In genomic region chr17:82503728-82504308, GRCh38 we compare ENCODE assay signal across 1 cellular context.
TF ChIP-seq lines count a peak whose summit lies in the region.

No MANE protein-coding gene starts in this region.

TF ChIP-seq in HepG2, 621 proteins besides CTCF, POLR2A, EP300 and RAD21 (continued from another document and continues in another):
- TF ChIP-seq ZNF142 (CRISPR knock-in tag; IDR thresholded peaks at IDR 0.05) (peak; percentile 76; the same call in 1 of the 2 replicates), MIER3 (CRISPR knock-in tag; IDR thresholded peaks at IDR 0.05; ENCODE audit: borderline replicate concordance) (0 out of 2 replicates have a peak, but pooled peaks have one; percentile 39), TRAFD1 (CRISPR knock-in tag; IDR thresholded peaks at IDR 0.05; ENCODE audit: borderline replicate concordance) (no peak), RXRA (CRISPR knock-in tag; IDR thresholded peaks at IDR 0.05) (no peak; the same call in none of the 2 replicates), ZNF720 (CRISPR knock-in tag; IDR thresholded peaks at IDR 0.05) (0 out of 2 replicates have a peak, but pooled peaks have one; percentile 78), ZNF251 (CRISPR knock-in tag; IDR thresholded peaks at IDR 0.05) (0 out of 2 replicates have a peak, but pooled peaks have one; percentile 43), ZNF382 (CRISPR knock-in tag; IDR thresholded peaks at IDR 0.05; ENCODE audit: borderline replicate concordance) (no peak), ZFP62 (CRISPR knock-in tag; IDR thresholded peaks at IDR 0.05) (no peak), PRDM4 (CRISPR knock-in tag; IDR thresholded peaks at IDR 0.05; ENCODE audit: borderline replicate concordance) (no peak), ARID2 (CRISPR knock-in tag; IDR thresholded peaks at IDR 0.05; ENCODE audit: borderline replicate concordance) (no peak; the same call in 1 of the 2 replicates), ZNF556 (CRISPR knock-in tag; IDR thresholded peaks at IDR 0.05; ENCODE audit: borderline replicate concordance) (no peak), ARNT (IDR thresholded peaks at IDR 0.05) (no peak), MBD4 (IDR thresholded peaks at IDR 0.05; ENCODE audit: borderline replicate concordance, low read length) (no peak), ZFX (CRISPR knock-in tag; IDR thresholded peaks at IDR 0.05; ENCODE audit: low read depth) (peak; percentile 71), ZNF614 (CRISPR knock-in tag; IDR thresholded peaks at IDR 0.05; ENCODE audit: borderline replicate concordance) (peak; percentile 92; the same call in 1 of the 2 replicates), CENPX (CRISPR knock-in tag; IDR thresholded peaks at IDR 0.05) (no peak), NFE2L1 (CRISPR knock-in tag; IDR thresholded peaks at IDR 0.05; ENCODE audit: borderline replicate concordance) (no peak), KLF11 (CRISPR knock-in tag; IDR thresholded peaks at IDR 0.05) (peak; percentile 62; the same call in 1 of the 2 replicates), ZNF331 (CRISPR knock-in tag; IDR thresholded peaks at IDR 0.05) (peak; percentile 72), ZNF674 (CRISPR knock-in tag; IDR thresholded peaks at IDR 0.05; ENCODE audit: low read depth) (no peak), CHCHD3 (CRISPR knock-in tag; IDR thresholded peaks at IDR 0.05) (0 out of 2 replicates have a peak, but pooled peaks have one; percentile 68), ZBTB14 (CRISPR knock-in tag; IDR thresholded peaks at IDR 0.05) (no peak), ZBTB42 (CRISPR knock-in tag; IDR thresholded peaks at IDR 0.05) (no peak), ZNF724P (CRISPR knock-in tag; IDR thresholded peaks at IDR 0.05; ENCODE audit: borderline replicate concordance) (peak; percentile 96), ZNF354B (CRISPR knock-in tag; IDR thresholded peaks at IDR 0.05) (0 out of 2 replicates have a peak, but pooled peaks have one; percentile 52), RBAK (CRISPR knock-in tag; IDR thresholded peaks at IDR 0.05) (no peak), THAP8 (CRISPR knock-in tag; IDR thresholded peaks at IDR 0.05; ENCODE audit: borderline replicate concordance) (no peak), MTERF4 (CRISPR knock-in tag; IDR thresholded peaks at IDR 0.05) (no peak), ZNF746 (CRISPR knock-in tag; IDR thresholded peaks at IDR 0.05) (peak; percentile 77; the same call in 1 of the 2 replicates), TSC22D2 (CRISPR knock-in tag; IDR thresholded peaks at IDR 0.05; ENCODE audit: borderline replicate concordance) (peak; percentile 80; the same call in 1 of the 2 replicates), CBX2 (IDR thresholded peaks at IDR 0.05; ENCODE audit: low read depth, low read length) (no peak), CBX2 (CRISPR knock-in tag; IDR thresholded peaks at IDR 0.05; ENCODE audit: low read depth) (no peak), ZFYVE20 (CRISPR knock-in tag; IDR thresholded peaks at IDR 0.05; ENCODE audit: borderline replicate concordance, low read depth) (no peak), SP4 (CRISPR knock-in tag; IDR thresholded peaks at IDR 0.05) (no peak), ZNF275 (CRISPR knock-in tag; IDR thresholded peaks at IDR 0.05; ENCODE audit: borderline replicate concordance) (0 out of 2 replicates have a peak, but pooled peaks have one; percentile 55), ZNF232 (CRISPR knock-in tag; IDR thresholded peaks at IDR 0.05; ENCODE audit: borderline replicate concordance) (peak; percentile 93), ATF7-NPFF (CRISPR knock-in tag; IDR thresholded peaks at IDR 0.05; ENCODE audit: low read depth) (peak; percentile 90), ZNF879 (CRISPR knock-in tag; IDR thresholded peaks at IDR 0.05) (peak; percentile 79), SKI (IDR thresholded peaks at IDR 0.05; ENCODE audit: partially characterized antibody) (no peak), ZFAT (CRISPR knock-in tag; conservative IDR thresholded peaks at IDR 0.05) (0 out of 2 replicates have a peak, but pooled peaks have one; percentile 35), ZNF782 (CRISPR knock-in tag; IDR thresholded peaks at IDR 0.05; ENCODE audit: borderline replicate concordance) (0 out of 2 replicates have a peak, but pooled peaks have one; percentile 78), HNF4G (IDR thresholded peaks at IDR 0.05; ENCODE audit: borderline replicate concordance, low read depth, low read length) (no peak), HNF4G (CRISPR knock-in tag; IDR thresholded peaks at IDR 0.05; ENCODE audit: borderline replicate concordance, low read depth) (no peak)
- TF ChIP-seq, protein P1, sequence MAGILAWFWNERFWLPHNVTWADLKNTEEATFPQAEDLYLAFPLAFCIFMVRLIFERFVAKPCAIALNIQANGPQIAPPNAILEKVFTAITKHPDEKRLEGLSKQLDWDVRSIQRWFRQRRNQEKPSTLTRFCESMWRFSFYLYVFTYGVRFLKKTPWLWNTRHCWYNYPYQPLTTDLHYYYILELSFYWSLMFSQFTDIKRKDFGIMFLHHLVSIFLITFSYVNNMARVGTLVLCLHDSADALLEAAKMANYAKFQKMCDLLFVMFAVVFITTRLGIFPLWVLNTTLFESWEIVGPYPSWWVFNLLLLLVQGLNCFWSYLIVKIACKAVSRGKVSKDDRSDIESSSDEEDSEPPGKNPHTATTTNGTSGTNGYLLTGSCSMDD (CRISPR knock-in tag; IDR thresholded peaks at IDR 0.05) = no peak
- TF ChIP-seq, protein P2, sequence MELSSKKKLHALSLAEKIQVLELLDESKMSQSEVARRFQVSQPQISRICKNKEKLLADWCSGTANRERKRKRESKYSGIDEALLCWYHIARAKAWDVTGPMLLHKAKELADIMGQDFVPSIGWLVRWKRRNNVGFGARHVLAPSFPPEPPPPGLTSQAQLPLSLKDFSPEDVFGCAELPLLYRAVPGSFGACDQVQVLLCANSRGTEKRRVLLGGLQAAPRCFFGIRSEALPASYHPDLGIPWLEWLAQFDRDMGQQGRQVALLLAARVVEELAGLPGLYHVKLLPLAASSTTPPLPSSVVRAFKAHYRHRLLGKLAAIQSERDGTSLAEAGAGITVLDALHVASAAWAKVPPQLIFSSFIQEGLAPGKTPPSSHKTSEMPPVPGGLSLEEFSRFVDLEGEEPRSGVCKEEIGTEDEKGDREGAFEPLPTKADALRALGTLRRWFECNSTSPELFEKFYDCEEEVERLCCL (CRISPR knock-in tag; IDR thresholded peaks at IDR 0.05; ENCODE audit: borderline replicate concordance) = no peak
- TF ChIP-seq, protein P3, sequence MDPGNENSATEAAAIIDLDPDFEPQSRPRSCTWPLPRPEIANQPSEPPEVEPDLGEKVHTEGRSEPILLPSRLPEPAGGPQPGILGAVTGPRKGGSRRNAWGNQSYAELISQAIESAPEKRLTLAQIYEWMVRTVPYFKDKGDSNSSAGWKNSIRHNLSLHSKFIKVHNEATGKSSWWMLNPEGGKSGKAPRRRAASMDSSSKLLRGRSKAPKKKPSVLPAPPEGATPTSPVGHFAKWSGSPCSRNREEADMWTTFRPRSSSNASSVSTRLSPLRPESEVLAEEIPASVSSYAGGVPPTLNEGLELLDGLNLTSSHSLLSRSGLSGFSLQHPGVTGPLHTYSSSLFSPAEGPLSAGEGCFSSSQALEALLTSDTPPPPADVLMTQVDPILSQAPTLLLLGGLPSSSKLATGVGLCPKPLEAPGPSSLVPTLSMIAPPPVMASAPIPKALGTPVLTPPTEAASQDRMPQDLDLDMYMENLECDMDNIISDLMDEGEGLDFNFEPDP (CRISPR knock-in tag; conservative IDR thresholded peaks at IDR 0.05) = 0 out of 2 replicates have a peak, but pooled peaks have one; percentile 90
